ENCODE assay signal across 35 cellular contexts in the genomic region with DNA sequence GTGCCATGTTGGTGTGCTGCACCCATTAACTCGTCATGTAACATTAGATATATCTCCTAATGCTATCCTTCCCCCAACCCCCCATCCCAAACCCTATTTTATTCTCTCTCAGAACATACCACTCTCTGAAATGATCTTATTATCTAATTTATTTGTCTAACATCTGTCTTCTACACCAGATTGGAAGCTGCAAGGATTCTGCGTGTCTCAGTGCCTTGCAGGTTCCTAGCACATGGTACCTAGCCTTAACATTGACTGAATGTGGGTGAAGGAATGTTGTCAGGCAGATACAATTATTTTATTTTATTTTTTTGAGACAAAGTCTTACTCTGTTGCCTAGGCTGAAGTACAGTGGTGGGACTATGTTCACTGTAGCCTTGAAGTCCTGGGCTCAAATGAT.
"Had no signal": no experiment of that assay in that cellular context is flagged by ENCODE, and none has a peak within 500 bp of the region (broad histone marks: within the 10 kb centered on the region; RNA-seq: fewer than 3 reads in every experiment).

No MANE protein-coding gene starts in this region.

- H3K27me3 Mint-ChIP-seq: activated CD4-positive, alpha-beta memory T cell treated with anti-CD3 and anti-CD28 coated beads for 36 hours; activated CD4-positive, alpha-beta T cell treated with anti-CD3 and anti-CD28 coated beads for 36 hours; activated CD4-positive, alpha-beta T cell treated with anti-CD3 and anti-CD28 coated beads, Interleukin-2, amount 10 ng/mL, durations not matched to agents 24 days and 14 days; activated CD8-positive, alpha-beta T cell treated with anti-CD3 and anti-CD28 coated beads for 36 hours; activated naive CD4-positive, alpha-beta T cell treated with anti-CD3 and anti-CD28 coated beads, Interleukin-2, amount 10 ng/mL, durations not matched to agents 7 days and 5 days; activated naive CD4-positive, alpha-beta T cell treated with anti-CD3 and anti-CD28 coated beads, Interleukin-2, amount 50 U/mL, for 24 hours; activated naive CD8-positive, alpha-beta T cell; activated naive CD8-positive, alpha-beta T cell treated with anti-CD3 and anti-CD28 coated beads, Interleukin-2, amount 10 ng/mL, durations not matched to agents 7 days and 5 days; activated naive CD8-positive, alpha-beta T cell treated with anti-CD3 and anti-CD28 coated beads, Interleukin-2, amount 50 U/mL, for 24 hours had no signal

- H3K4me3 ChIP-seq: ascending aorta, cardiac muscle cell had no signal

- H3K4me3 Mint-ChIP-seq: activated CD4-positive, alpha-beta memory T cell treated with anti-CD3 and anti-CD28 coated beads for 36 hours; activated CD4-positive, alpha-beta T cell treated with anti-CD3 and anti-CD28 coated beads for 36 hours; activated CD4-positive, alpha-beta T cell treated with anti-CD3 and anti-CD28 coated beads, Interleukin-2, amount 10 ng/mL, durations not matched to agents 24 days and 14 days; activated CD8-positive, alpha-beta T cell treated with anti-CD3 and anti-CD28 coated beads for 36 hours; activated naive CD4-positive, alpha-beta T cell treated with anti-CD3 and anti-CD28 coated beads, Interleukin-2, amount 10 ng/mL, durations not matched to agents 7 days and 5 days; activated naive CD4-positive, alpha-beta T cell treated with anti-CD3 and anti-CD28 coated beads, Interleukin-2, amount 50 U/mL, for 24 hours; activated naive CD8-positive, alpha-beta T cell; activated naive CD8-positive, alpha-beta T cell treated with anti-CD3 and anti-CD28 coated beads, Interleukin-2, amount 10 ng/mL, durations not matched to agents 7 days and 5 days; activated naive CD8-positive, alpha-beta T cell treated with anti-CD3 and anti-CD28 coated beads, Interleukin-2, amount 50 U/mL, for 24 hours; brain; T-helper 1 cell treated with Interleukin-12 subunit alpha and Interleukin-12 subunit beta and Interleukin-4 antibody, amounts not matched to agents 30 μg/mL and 1 μg/mL, for 36 hours; T-helper 2 cell treated with Interferon-gamma antibody and Interleukin-4, amounts not matched to agents 5 μg/mL and 100 μg/mL, for 36 hours; WTC11 had no signal

- H3K27ac ChIP-seq: ascending aorta, cardiac muscle cell, VCaP had no signal

- H3K27me3 ChIP-seq: ascending aorta, cardiac muscle cell had no signal

- ATAC-seq: activated CD4-positive, alpha-beta T cell treated with anti-CD3 and anti-CD28 coated beads for 36 hours; activated CD4-positive, CD25-positive, alpha-beta regulatory T cell treated with anti-CD3 and anti-CD28 coated beads, Interleukin-2, amount 50 U/mL, for 24 hours; activated CD8-positive, alpha-beta T cell treated with anti-CD3 and anti-CD28 coated beads for 36 hours; activated naive CD8-positive, alpha-beta T cell treated with anti-CD3 and anti-CD28 coated beads, Interleukin-2, amount 50 U/mL, for 24 hours; WTC11 had no signal

- H3K36me3 Mint-ChIP-seq: activated CD4-positive, alpha-beta memory T cell treated with anti-CD3 and anti-CD28 coated beads for 36 hours; activated naive CD4-positive, alpha-beta T cell treated with anti-CD3 and anti-CD28 coated beads, Interleukin-2, amount 10 ng/mL, durations not matched to agents 7 days and 5 days; activated naive CD4-positive, alpha-beta T cell treated with anti-CD3 and anti-CD28 coated beads, Interleukin-2, amount 50 U/mL, for 24 hours; activated naive CD8-positive, alpha-beta T cell; activated naive CD8-positive, alpha-beta T cell treated with anti-CD3 and anti-CD28 coated beads, Interleukin-2, amount 10 ng/mL, durations not matched to agents 7 days and 5 days; brain; WTC11 had no signal

- H3K27ac Mint-ChIP-seq: activated CD4-positive, alpha-beta memory T cell treated with anti-CD3 and anti-CD28 coated beads for 36 hours; activated CD4-positive, alpha-beta T cell treated with anti-CD3 and anti-CD28 coated beads for 36 hours; activated CD4-positive, alpha-beta T cell treated with anti-CD3 and anti-CD28 coated beads, Interleukin-2, amount 10 ng/mL, durations not matched to agents 24 days and 14 days; activated CD8-positive, alpha-beta T cell treated with anti-CD3 and anti-CD28 coated beads for 36 hours; activated naive CD4-positive, alpha-beta T cell treated with anti-CD3 and anti-CD28 coated beads, Interleukin-2, amount 10 ng/mL, durations not matched to agents 7 days and 5 days; activated naive CD4-positive, alpha-beta T cell treated with anti-CD3 and anti-CD28 coated beads, Interleukin-2, amount 50 U/mL, for 24 hours; activated naive CD8-positive, alpha-beta T cell treated with anti-CD3 and anti-CD28 coated beads, Interleukin-2, amount 50 U/mL, for 24 hours; activated T-helper 2 cell treated with anti-CD3 and anti-CD28 coated beads, Interferon-gamma antibody, Interleukin-2, Interleukin-4, amounts not matched to agents 10 μg/mL and 5 μg/mL and 100 μg/mL, durations not matched to agents 14 hours and 24 hours and 36 hours; brain; T-helper 1 cell treated with Interleukin-12 subunit alpha and Interleukin-12 subunit beta and Interleukin-4 antibody, amounts not matched to agents 30 μg/mL and 1 μg/mL, for 36 hours; T-helper 2 cell treated with Interferon-gamma antibody and Interleukin-4, amounts not matched to agents 5 μg/mL and 100 μg/mL, for 36 hours; WTC11 had no signal

- H3K9me3 ChIP-seq: ascending aorta had no signal

- H3K9me3 Mint-ChIP-seq: activated CD4-positive, alpha-beta memory T cell treated with anti-CD3 and anti-CD28 coated beads for 36 hours; activated CD4-positive, alpha-beta T cell treated with anti-CD3 and anti-CD28 coated beads, Interleukin-2, amount 10 ng/mL, durations not matched to agents 24 days and 14 days; activated CD8-positive, alpha-beta T cell treated with anti-CD3 and anti-CD28 coated beads for 36 hours; activated naive CD4-positive, alpha-beta T cell treated with anti-CD3 and anti-CD28 coated beads, Interleukin-2, amount 10 ng/mL, durations not matched to agents 7 days and 5 days; activated naive CD4-positive, alpha-beta T cell treated with anti-CD3 and anti-CD28 coated beads, Interleukin-2, amount 50 U/mL, for 24 hours; activated naive CD8-positive, alpha-beta T cell treated with anti-CD3 and anti-CD28 coated beads, Interleukin-2, amount 10 ng/mL, durations not matched to agents 7 days and 5 days; activated naive CD8-positive, alpha-beta T cell treated with anti-CD3 and anti-CD28 coated beads, Interleukin-2, amount 50 U/mL, for 24 hours; activated T-helper 2 cell treated with anti-CD3 and anti-CD28 coated beads, Interferon-gamma antibody, Interleukin-2, Interleukin-4, amounts not matched to agents 10 μg/mL and 5 μg/mL and 100 μg/mL, durations not matched to agents 14 hours and 24 hours and 36 hours; brain; T-helper 1 cell treated with Interleukin-12 subunit alpha and Interleukin-12 subunit beta and Interleukin-4 antibody, amounts not matched to agents 30 μg/mL and 1 μg/mL, for 36 hours; T-helper 2 cell treated with Interferon-gamma antibody and Interleukin-4, amounts not matched to agents 5 μg/mL and 100 μg/mL, for 36 hours; WTC11 had no signal

- DNase-seq: activated CD4-positive, alpha-beta memory T cell treated with anti-CD3 and anti-CD28 coated beads for 36 hours; activated CD4-positive, alpha-beta T cell treated with anti-CD3 and anti-CD28 coated beads for 1 hour; activated CD4-positive, alpha-beta T cell treated with anti-CD3 and anti-CD28 coated beads for 36 hours; activated CD4-positive, alpha-beta T cell treated with anti-CD3 and anti-CD28 coated beads, Interleukin-2, amount 10 ng/mL, durations not matched to agents 24 days and 14 days; activated CD4-positive, alpha-beta T cell treated with anti-CD3 and anti-CD28 coated beads, Interleukin-2, amount 50 U/mL, for 1 hour; activated CD4-positive, alpha-beta T cell treated with anti-CD3 and anti-CD28 coated beads, Interleukin-2, amount 50 U/mL, for 4 hours; activated CD4-positive, CD25-positive, alpha-beta regulatory T cell; activated CD8-positive, alpha-beta memory T cell treated with anti-CD3 and anti-CD28 coated beads, Interleukin-2, amount 50 U/mL, for 4 hours; activated CD8-positive, alpha-beta T cell treated with anti-CD3 and anti-CD28 coated beads for 36 hours; activated effector memory CD4-positive, alpha-beta T cell treated with Interleukin-2 at 50 U/mL for 16 hours; activated gamma-delta T cell; activated naive CD4-positive, alpha-beta T cell treated with anti-CD3 and anti-CD28 coated beads, Interleukin-2, amount 10 ng/mL, durations not matched to agents 7 days and 5 days; activated naive CD4-positive, alpha-beta T cell treated with Interleukin-2 at 50 U/mL for 16 hours; activated naive CD8-positive, alpha-beta T cell treated with anti-CD3 and anti-CD28 coated beads, Interleukin-2, amount 10 ng/mL, durations not matched to agents 7 days and 5 days; activated naive CD8-positive, alpha-beta T cell treated with anti-CD3 and anti-CD28 coated beads, Interleukin-2, amount 50 U/mL, for 24 hours; activated T-cell treated with anti-CD3 and anti-CD28 coated beads for 4 hours; activated T-cell treated with anti-CD3 and anti-CD28 coated beads, Interleukin-2, amount 50 U/mL, for 1 hour; activated T-cell treated with anti-CD3 and anti-CD28 coated beads, Interleukin-2, amount 50 U/mL, for 48 hours; amygdala; anterior cingulate cortex; central memory CD4-positive, alpha-beta T cell; T-helper 1 cell; T-helper 2 cell; T-helper 9 cell had no signal

- H3K36me3 ChIP-seq: ascending aorta, cardiac muscle cell had no signal
